In the genomic region with DNA sequence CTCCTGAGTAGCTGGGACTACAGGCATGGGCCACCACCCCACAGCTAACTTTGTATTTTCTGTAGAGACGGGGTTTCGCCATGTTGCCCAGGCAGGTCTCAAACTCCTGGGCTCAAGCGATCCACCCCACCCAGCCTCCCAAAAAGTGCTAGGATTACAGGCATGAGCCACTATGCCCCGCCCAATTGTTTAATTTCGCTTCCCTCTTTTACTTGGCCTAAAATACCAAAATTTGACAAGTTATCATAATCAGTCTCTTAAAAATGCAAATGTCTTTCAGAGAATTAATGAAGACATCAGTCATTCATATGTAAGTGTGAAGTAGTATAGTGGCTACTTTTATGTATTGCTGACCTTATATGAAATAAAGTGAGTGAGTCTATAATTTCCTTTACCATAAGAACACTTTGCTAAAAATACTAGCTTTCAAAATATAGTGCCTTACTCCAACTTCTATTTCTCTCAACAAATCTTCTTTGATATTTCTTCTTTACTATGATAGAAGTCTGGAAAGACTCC, we compare ENCODE assay signal across 17 cellular contexts. TPM values are rescaled to one million over a fixed set of nuclear protein-coding genes. Genes with fewer than 3 reads are reported as not detected.
DNase-seq lines count a peak whose midpoint lies in the region; ATAC-seq and TF ChIP-seq lines count a peak whose summit lies in the region.
"Had no signal": no experiment of that assay in that cellular context is flagged by ENCODE, and none has a peak within 500 bp of the region (broad histone marks: within the 10 kb centered on the region; RNA-seq: fewer than 3 reads in every experiment).

No MANE protein-coding gene starts in this region.

- no peaks in the 10 kb centered on the region for H3K9me3 ChIP-seq in SU-DHL-6 (ENCODE audit: insufficient read depth, low read length)
- H3K9me3 ChIP-seq: Peyer's patch, stomach had no signal

- H3K4me2 ChIP-seq in GM23338: no peak overlapping the region
- peak overlapping the region; percentile 60 for H3K4me2 ChIP-seq in SU-DHL-6 (ENCODE audit: low read depth, low read length, poor library complexity, severe bottlenecking)

- H3F3A ChIP-seq in GM23338 (replicated peaks; ENCODE audit: low read depth) (no peaks in the 10 kb centered on the region), SU-DHL-6 (ENCODE audit: insufficient read depth) (peaks cover 28% of the 10 kb centered on the region)

- H3K27ac Mint-ChIP-seq in GM23338 (peak overlapping the region; percentile 67), naive B cell (peak overlapping the region; percentile 72 to 95 (median 89))

- H3K9me3 Mint-ChIP-seq in GM23338 (no peaks in the 10 kb centered on the region), naive B cell (no peaks in the 10 kb centered on the region)
- H3K9me3 Mint-ChIP-seq: activated CD8-positive, alpha-beta T cell treated with anti-CD3 and anti-CD28 coated beads for 36 hours had no signal

- H3K4me3 ChIP-seq in GM23338 (no peak overlapping the region), SU-DHL-6 (ENCODE audit: insufficient read depth, low read length, poor library complexity, severe bottlenecking) (no peak overlapping the region)
- H3K4me3 ChIP-seq: Peyer's patch, stomach had no signal

- H3K36me3 ChIP-seq in GM23338 (ENCODE audit: insufficient read depth) (no peaks in the 10 kb centered on the region), SU-DHL-6 (ENCODE audit: low read length) (peaks cover 3% of the 10 kb centered on the region; the same call in 1 of the 2 replicates)
- H3K36me3 ChIP-seq: Peyer's patch, stomach had no signal

- H3K4me1 Mint-ChIP-seq in GM23338 (peaks cover 49% of the 10 kb centered on the region), naive B cell (peaks cover 55 to 78% (median 64%) of the 10 kb centered on the region in 3 donors)

- H3K27ac ChIP-seq in GM23338 (ENCODE audit: low read depth) (no peak overlapping the region), SU-DHL-6 (ENCODE audit: low read depth, low read length) (peak overlapping the region; percentile 81; the same call in 1 of the 2 replicates)
- H3K27ac ChIP-seq: stomach had no signal

- H2AFZ ChIP-seq in GM23338 (no peak overlapping the region), SU-DHL-6 (ENCODE audit: low read depth, low read length, severe bottlenecking) (no peak overlapping the region)

- no peak overlapping the region; the same call in 2 of the 3 replicates for H3K4me3 Mint-ChIP-seq in GM23338
- peak overlapping the region; percentile 61 to 88 (median 76) for H3K4me3 Mint-ChIP-seq in naive B cell
- H3K4me3 Mint-ChIP-seq: activated CD8-positive, alpha-beta T cell treated with anti-CD3 and anti-CD28 coated beads for 36 hours had no signal

- ATAC-seq in GM23338 (peak; percentile 34; the same call in 1 of the 3 replicates), naive B cell (ENCODE audit: low read depth in 2 of 2) (peak; percentile 49 to 59), GM18517 (IDR thresholded peaks at IDR 0.05; ENCODE audit: unreplicated experiment) (no peak), GM21529 (IDR thresholded peaks at IDR 0.05; ENCODE audit: unreplicated experiment) (no peak)

- no peaks in the 10 kb centered on the region for H3K36me3 Mint-ChIP-seq in GM23338 (ENCODE audit: low read depth)
- no peaks in the 10 kb centered on the region for H3K36me3 Mint-ChIP-seq in naive B cell

- peaks cover 35% of the 10 kb centered on the region for H3K4me1 ChIP-seq in GM23338 (ENCODE audit: insufficient read depth)

- H3K9ac ChIP-seq in SU-DHL-6 (ENCODE audit: low read length): no peak overlapping the region

- H3K27me3 Mint-ChIP-seq in GM23338 (ENCODE audit: insufficient read depth, low read depth, poor library complexity) (no peaks in the 10 kb centered on the region), naive B cell (no peaks in the 10 kb centered on the region)
- H3K27me3 Mint-ChIP-seq: activated CD8-positive, alpha-beta T cell treated with anti-CD3 and anti-CD28 coated beads for 36 hours; brain had no signal

- DNase-seq in CD1c-positive myeloid dendritic cell (ENCODE audit: extremely low spot score) (peak; percentile 59), GM23338 (ENCODE audit: low spot score) (no peak), naive B cell (no peak), NCI-H748 (lab: John Stamatoyannopoulos, UW; ENCODE audit: unreplicated experiment) (no peak)
- DNase-seq: activated gamma-delta T cell; DMS79; effector CD8-positive, alpha-beta T cell; kidney glomerular epithelial cell; NCI-H1694; NCI-H446; Peyer's patch; stomach had no signal

- H3K27me3 ChIP-seq in GM23338 (ENCODE audit: insufficient read depth) (no peaks in the 10 kb centered on the region), SU-DHL-6 (ENCODE audit: low read length) (no peaks in the 10 kb centered on the region)
- H3K27me3 ChIP-seq: Peyer's patch, stomach had no signal

- H4K20me1 ChIP-seq in GM23338 (replicated peaks; ENCODE audit: insufficient read depth): peaks cover 21% of the 10 kb centered on the region
- H4K20me1 ChIP-seq in SU-DHL-6 (ENCODE audit: low read depth, low read length): peaks cover 19% of the 10 kb centered on the region

- no peaks in the 10 kb centered on the region for H3K9me2 ChIP-seq in GM23338 (ENCODE audit: insufficient read depth)
- H3K9me2 ChIP-seq in SU-DHL-6 (replicated peaks; ENCODE audit: insufficient read depth, low read length): no peaks in the 10 kb centered on the region

- H3K79me2 ChIP-seq in GM23338 (replicated peaks; ENCODE audit: insufficient read depth) (peaks cover 99% of the 10 kb centered on the region), SU-DHL-6 (ENCODE audit: insufficient read depth, low read length) (peaks cover 99% of the 10 kb centered on the region)

- no peak for TF ChIP-seq CTCF in GM23338 (conservative IDR thresholded peaks at IDR 0.05; ENCODE audit: low read depth in 2 of 2)
- TF ChIP-seq CTCF in SU-DHL-6 (IDR thresholded peaks at IDR 0.05; ENCODE audit: insufficient read depth, low read length, poor library complexity, severe bottlenecking): no peak

TF ChIP-seq in GM23338, 12 proteins besides CTCF, POLR2A, EP300 and RAD21 (continues in another document):
- TF ChIP-seq STAT1 (IDR thresholded peaks at IDR 0.05; ENCODE audit: unreplicated experiment): no peak
- TF ChIP-seq, protein P1, sequence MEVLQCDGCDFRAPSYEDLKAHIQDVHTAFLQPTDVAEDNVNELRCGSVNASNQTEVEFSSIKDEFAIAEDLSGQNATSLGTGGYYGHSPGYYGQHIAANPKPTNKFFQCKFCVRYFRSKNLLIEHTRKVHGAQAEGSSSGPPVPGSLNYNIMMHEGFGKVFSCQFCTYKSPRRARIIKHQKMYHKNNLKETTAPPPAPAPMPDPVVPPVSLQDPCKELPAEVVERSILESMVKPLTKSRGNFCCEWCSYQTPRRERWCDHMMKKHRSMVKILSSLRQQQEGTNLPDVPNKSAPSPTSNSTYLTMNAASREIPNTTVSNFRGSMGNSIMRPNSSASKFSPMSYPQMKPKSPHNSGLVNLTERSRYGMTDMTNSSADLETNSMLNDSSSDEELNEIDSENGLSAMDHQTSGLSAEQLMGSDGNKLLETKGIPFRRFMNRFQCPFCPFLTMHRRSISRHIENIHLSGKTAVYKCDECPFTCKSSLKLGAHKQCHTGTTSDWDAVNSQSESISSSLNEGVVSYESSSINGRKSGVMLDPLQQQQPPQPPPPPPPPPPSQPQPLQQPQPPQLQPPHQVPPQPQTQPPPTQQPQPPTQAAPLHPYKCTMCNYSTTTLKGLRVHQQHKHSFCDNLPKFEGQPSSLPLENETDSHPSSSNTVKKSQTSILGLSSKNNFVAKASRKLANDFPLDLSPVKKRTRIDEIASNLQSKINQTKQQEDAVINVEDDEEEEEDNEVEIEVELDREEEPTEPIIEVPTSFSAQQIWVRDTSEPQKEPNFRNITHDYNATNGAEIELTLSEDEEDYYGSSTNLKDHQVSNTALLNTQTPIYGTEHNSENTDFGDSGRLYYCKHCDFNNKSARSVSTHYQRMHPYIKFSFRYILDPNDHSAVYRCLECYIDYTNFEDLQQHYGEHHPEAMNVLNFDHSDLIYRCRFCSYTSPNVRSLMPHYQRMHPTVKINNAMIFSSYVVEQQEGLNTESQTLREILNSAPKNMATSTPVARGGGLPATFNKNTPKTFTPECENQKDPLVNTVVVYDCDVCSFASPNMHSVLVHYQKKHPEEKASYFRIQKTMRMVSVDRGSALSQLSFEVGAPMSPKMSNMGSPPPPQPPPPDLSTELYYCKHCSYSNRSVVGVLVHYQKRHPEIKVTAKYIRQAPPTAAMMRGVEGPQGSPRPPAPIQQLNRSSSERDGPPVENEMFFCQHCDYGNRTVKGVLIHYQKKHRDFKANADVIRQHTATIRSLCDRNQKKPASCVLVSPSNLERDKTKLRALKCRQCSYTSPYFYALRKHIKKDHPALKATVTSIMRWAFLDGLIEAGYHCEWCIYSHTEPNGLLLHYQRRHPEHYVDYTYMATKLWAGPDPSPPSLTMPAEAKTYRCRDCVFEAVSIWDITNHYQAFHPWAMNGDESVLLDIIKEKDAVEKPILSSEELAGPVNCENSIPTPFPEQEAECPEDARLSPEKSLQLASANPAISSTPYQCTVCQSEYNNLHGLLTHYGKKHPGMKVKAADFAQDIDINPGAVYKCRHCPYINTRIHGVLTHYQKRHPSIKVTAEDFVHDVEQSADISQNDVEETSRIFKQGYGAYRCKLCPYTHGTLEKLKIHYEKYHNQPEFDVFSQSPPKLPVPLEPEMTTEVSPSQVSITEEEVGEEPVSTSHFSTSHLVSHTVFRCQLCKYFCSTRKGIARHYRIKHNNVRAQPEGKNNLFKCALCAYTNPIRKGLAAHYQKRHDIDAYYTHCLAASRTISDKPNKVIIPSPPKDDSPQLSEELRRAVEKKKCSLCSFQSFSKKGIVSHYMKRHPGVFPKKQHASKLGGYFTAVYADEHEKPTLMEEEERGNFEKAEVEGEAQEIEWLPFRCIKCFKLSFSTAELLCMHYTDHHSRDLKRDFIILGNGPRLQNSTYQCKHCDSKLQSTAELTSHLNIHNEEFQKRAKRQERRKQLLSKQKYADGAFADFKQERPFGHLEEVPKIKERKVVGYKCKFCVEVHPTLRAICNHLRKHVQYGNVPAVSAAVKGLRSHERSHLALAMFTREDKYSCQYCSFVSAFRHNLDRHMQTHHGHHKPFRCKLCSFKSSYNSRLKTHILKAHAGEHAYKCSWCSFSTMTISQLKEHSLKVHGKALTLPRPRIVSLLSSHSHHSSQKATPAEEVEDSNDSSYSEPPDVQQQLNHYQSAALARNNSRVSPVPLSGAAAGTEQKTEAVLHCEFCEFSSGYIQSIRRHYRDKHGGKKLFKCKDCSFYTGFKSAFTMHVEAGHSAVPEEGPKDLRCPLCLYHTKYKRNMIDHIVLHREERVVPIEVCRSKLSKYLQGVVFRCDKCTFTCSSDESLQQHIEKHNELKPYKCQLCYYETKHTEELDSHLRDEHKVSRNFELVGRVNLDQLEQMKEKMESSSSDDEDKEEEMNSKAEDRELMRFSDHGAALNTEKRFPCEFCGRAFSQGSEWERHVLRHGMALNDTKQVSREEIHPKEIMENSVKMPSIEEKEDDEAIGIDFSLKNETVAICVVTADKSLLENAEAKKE (CRISPR knock-in tag; IDR thresholded peaks at IDR 0.05): no peak
- no peak for TF ChIP-seq CREB1 (CRISPR knock-in tag; IDR thresholded peaks at IDR 0.05; ENCODE audit: low read depth)

RNA-seq across cellular contexts. Expression of gene FBXO11, which starts 9.8 kb away (rescaled TPM):
- total RNA-seq in GM23338 (2014; rRNA removed; shearing (Covaris generic)): 52.7 and 53.1 TPM in 2 replicates
- polyA plus RNA-seq in GM23338 (2016; fragmentation: Nextera tagmentation; extraction: Ambion mirVana) (18.8 and 21.5 TPM in 2 replicates), naive B cell (ENCODE audit: low read depth in 6 of 6) (10 to 100 TPM; 12.7 to 21.5 (median 14.0) TPM)

Comparison
In these comparisons a context has a peak if more than half of its experiments do, and no peak if none do; other contexts are left out.
1. ATAC-seq: peak in GM23338 (single experiment) and naive B cell (2 of 2); none in GM18517 (single experiment) and GM21529 (single experiment).